13 cellular contexts compared by ENCODE assay signal in the genomic region with DNA sequence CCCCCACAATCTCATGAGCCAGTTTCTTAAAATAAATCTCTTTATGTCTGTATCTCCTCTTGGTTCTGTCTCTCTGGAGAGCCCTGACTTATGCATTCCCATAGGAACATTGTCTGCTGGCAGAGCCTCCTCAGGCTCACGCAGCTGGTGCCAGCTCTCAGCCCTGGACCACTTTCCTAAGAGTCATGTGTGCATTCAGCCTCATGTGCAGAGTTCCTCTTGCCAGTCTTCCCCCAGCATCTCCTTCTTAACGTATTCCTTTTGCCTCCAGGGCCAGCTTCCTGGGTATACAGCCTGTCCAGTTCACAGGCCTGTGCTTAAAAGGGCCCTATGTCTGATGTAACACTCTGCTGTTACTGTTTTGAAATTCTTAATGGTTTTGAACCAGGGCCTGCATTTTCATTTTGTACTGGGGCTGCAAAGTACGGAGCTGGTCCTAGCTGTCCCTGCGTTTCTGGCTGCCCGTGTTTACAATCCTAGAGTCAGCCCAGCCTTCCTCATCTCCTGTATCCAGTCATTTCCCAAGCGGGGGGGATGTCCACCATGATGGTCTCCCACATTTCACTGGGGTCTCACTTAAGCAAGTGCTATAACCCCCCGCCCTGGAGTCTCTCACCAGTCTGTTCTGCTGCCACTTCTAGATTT. TPM values are rescaled to one million over a fixed set of nuclear protein-coding genes. Genes with fewer than 3 reads are reported as not detected.
DNase-seq lines count a peak whose midpoint lies in the region; ATAC-seq, FAIRE-seq and TF ChIP-seq lines count a peak whose summit lies in the region.
"Had no signal": no experiment of that assay in that cellular context is flagged by ENCODE, and none has a peak within 500 bp of the region (broad histone marks: within the 10 kb centered on the region; RNA-seq: fewer than 3 reads in every experiment).

No MANE protein-coding gene starts in this region.

- H3K4me3 Mint-ChIP-seq in MCF 10A (ENCODE audit: unreplicated experiment) = no peak overlapping the region

- intact Hi-C loops in MCF 10A (cut with micrococcal nuclease) = no loop called here
- intact Hi-C loops in breast epithelium (cut with DNase I; ENCODE audit: low total_unique reads) = no loop called here
- intact Hi-C loops in GM12878 (cut with micrococcal nuclease; ENCODE audit: unreplicated experiment) = no loop called here

- CTCF ChIA-PET in MCF 10A (lab: Yijun Ruan, JAX) = interaction anchor here (0.7 kb wide), 1 partner anchor 528 kb away, joined by 3 read pairs; no protein-coding TSS in a partner anchor
- CTCF ChIA-PET in GM12878 (lab: Yijun Ruan, JAX) = interaction anchor here (1.0 to 2.2 kb wide), 3 partner anchors 18 to 46 kb away, joined by 3 to 7 read pairs (median 4); no protein-coding TSS in a partner anchor

- H3K9ac ChIP-seq in GM12878 (ENCODE audit: control insufficient read depth, insufficient read depth, low read length) = no peak overlapping the region

- no peak for FAIRE-seq in GM12878 (lab: Jason Lieb, UNC)
- FAIRE-seq: endometrium had no signal

- ATAC-seq in GM12878 (no peak), HG03280 (IDR thresholded peaks at IDR 0.05; ENCODE audit: unreplicated experiment) (no peak), HG03432 (IDR thresholded peaks at IDR 0.05; ENCODE audit: unreplicated experiment) (no peak)

- TF ChIP-seq EP300 in GM12878 (IDR thresholded peaks at IDR 0.05; ENCODE audit: borderline replicate concordance in 1 of 2, control insufficient read depth in 1 of 2, low read depth in 2 of 2, low read length in 2 of 2) = no peak

- RAD21 ChIA-PET in GM12878 (lab: Charles Lee; ENCODE audit: unreplicated experiment) = interaction anchor here (0.6 to 1.6 kb wide), 3 partner anchors 18 to 107 kb away, joined by 3 read pairs; no protein-coding TSS in a partner anchor

- H3K9me3 ChIP-seq in breast epithelium (no peaks in the 10 kb centered on the region), GM12878 (replicated peaks; ENCODE audit: control insufficient read depth, insufficient read depth, low read length) (no peaks in the 10 kb centered on the region), neutrophil (no peaks in the 10 kb centered on the region)
- H3K9me3 ChIP-seq: MG63 had no signal

- H4K20me1 ChIP-seq in GM12878 (ENCODE audit: control insufficient read depth, insufficient read depth) = peaks cover 3% of the 10 kb centered on the region; the same call in 1 of the 2 replicates

- H3K9me3 Mint-ChIP-seq in MCF 10A (ENCODE audit: unreplicated experiment) = no peaks in the 10 kb centered on the region

- in situ Hi-C loops in GM12878 (cut with MboI) = no loop called here

- POLR2A ChIA-PET in MCF 10A (lab: Yijun Ruan, JAX) = interaction anchor here (0.6 to 1.1 kb wide), 2 partner anchors 11 to 101 kb away, joined by 3 read pairs; no protein-coding TSS in a partner anchor
- POLR2A ChIA-PET in GM12878 (lab: Charles Lee) = interaction anchor here (1.1 to 1.6 kb wide), 3 partner anchors 11 to 46 kb away, joined by 3 to 6 read pairs (median 3); no protein-coding TSS in a partner anchor

- H3K27ac ChIP-seq in breast epithelium (no peak overlapping the region), GM12878 (ENCODE audit: control insufficient read depth, insufficient read depth) (peak overlapping the region; percentile 69; the same call in 1 of the 2 replicates), neutrophil (peak overlapping the region; percentile 61)

- DNase-seq in MCF 10A (ENCODE audit: unreplicated experiment) (no peak), breast epithelium (ENCODE audit: low spot score in 2 of 2) (no peak), GM12878 (ENCODE audit: low read depth, low spot score) (no peak), 8988T (no peak)
- no peak for DNase-seq in activated naive CD4-positive, alpha-beta T cell (lab: John Stamatoyannopoulos, UW)
- DNase-seq: activated effector memory CD4-positive, alpha-beta T cell treated with Interleukin-2 at 50 U/mL for 16 hours; caudate nucleus; DMS79 treated with DMSO at 0.1 percent for 48 hours; MG63 had no signal

- peak overlapping the region; percentile 31 for H3K27ac Mint-ChIP-seq in MCF 10A (ENCODE audit: low read depth, unreplicated experiment)

- 0 out of 2 replicates have a peak overlapping the region, but pooled peaks have one; percentile 67 for H3K4me2 ChIP-seq in GM12878 (ENCODE audit: control insufficient read depth, insufficient read depth)

- H3K27me3 ChIP-seq in breast epithelium = no peaks in the 10 kb centered on the region
- no peaks in the 10 kb centered on the region for H3K27me3 ChIP-seq in GM12878 (replicated peaks in 1 of 2; ENCODE audit: control insufficient read depth in 2 of 2, insufficient read depth in 2 of 2, low read length in 1 of 2)
- H3K27me3 ChIP-seq in neutrophil = no peaks in the 10 kb centered on the region
- H3K27me3 ChIP-seq: MG63 had no signal

- peaks cover 95% of the 10 kb centered on the region for H3K79me2 ChIP-seq in GM12878 (ENCODE audit: control insufficient read depth, insufficient read depth, low read length)

- H3K27me3 Mint-ChIP-seq in MCF 10A (ENCODE audit: insufficient read depth, unreplicated experiment) = no peaks in the 10 kb centered on the region

- H3K36me3 Mint-ChIP-seq in MCF 10A (ENCODE audit: insufficient read depth, unreplicated experiment) = no peaks in the 10 kb centered on the region

- H3K4me3 ChIP-seq in breast epithelium = no peak overlapping the region
- H3K4me3 ChIP-seq in GM12878 = no peak overlapping the region
- H3K4me3 ChIP-seq in neutrophil (ENCODE audit: low read depth in 1 of 2, low read length in 1 of 2) = no peak overlapping the region
- H3K4me3 ChIP-seq: MG63 had no signal

- WGBS in GM12878 (ENCODE audit: insufficient coverage, insufficient replicate concordance, low lambda C conversion rate, missing lambda C conversion rate) = 81% methylated on average over 7 of the region's 7 CpGs

- no peak overlapping the region for H2AFZ ChIP-seq in GM12878 (ENCODE audit: control insufficient read depth, low read depth, low read length)

- no peak for TF ChIP-seq CTCF in MCF 10A (IDR thresholded peaks at IDR 0.05; ENCODE audit: unreplicated experiment)
- no peak for TF ChIP-seq CTCF in breast epithelium (IDR thresholded peaks at IDR 0.05)
- TF ChIP-seq CTCF in GM12878 (IDR thresholded peaks at IDR 0.05 in 2 of 3, conservative IDR thresholded peaks at IDR 0.05 in 1 of 3; ENCODE audit: control insufficient read depth in 2 of 3, extremely low read depth in 1 of 3, insufficient read depth in 1 of 3, low read depth in 3 of 3, low read length in 3 of 3) = no peak
- TF ChIP-seq CTCF in neutrophil (IDR thresholded peaks at IDR 0.05) = no peak

- H3K4me1 ChIP-seq in breast epithelium = no peaks in the 10 kb centered on the region
- H3K4me1 ChIP-seq in GM12878 (ENCODE audit: control insufficient read depth, insufficient read depth, low read length) = peaks cover 84% of the 10 kb centered on the region
- H3K4me1 ChIP-seq in neutrophil (ENCODE audit: control insufficient read depth in 1 of 2, insufficient read depth in 1 of 2, low read depth in 1 of 2, low read length in 1 of 2) = peaks cover 56 to 82% of the 10 kb centered on the region in 2 experiments

- SMC1A ChIA-PET in GM12878 (lab: Charles Lee; ENCODE audit: uncharacterized antibody, unreplicated experiment) = interaction anchor here (1.6 to 1.9 kb wide), 3 partner anchors 21 to 45 kb away, joined by 3 to 11 read pairs (median 5); no protein-coding TSS in a partner anchor

- no peak for TF ChIP-seq POLR2A in breast epithelium (IDR thresholded peaks at IDR 0.05)
- no peak for TF ChIP-seq POLR2A in GM12878 (IDR thresholded peaks at IDR 0.05; ENCODE audit: low read depth, low read length)

- BruUV-seq in MCF 10A (replicated peaks; lab: Mats Ljungman, UMichigan) (no TSS peak), GM12878 (replicated peaks; lab: Mats Ljungman, UMichigan) (no TSS peak)

- no peak for TF ChIP-seq RAD21 in GM12878 (IDR thresholded peaks at IDR 0.05; ENCODE audit: insufficient read depth, low read depth, low read length)

- H3K36me3 ChIP-seq in breast epithelium = no peaks in the 10 kb centered on the region
- H3K36me3 ChIP-seq in GM12878 (ENCODE audit: control insufficient read depth in 2 of 2, insufficient read depth in 2 of 2, low read length in 1 of 2) = peaks cover 9 to 14% of the 10 kb centered on the region in 2 experiments; a peak in 3 of 4 replicates
- H3K36me3 ChIP-seq in neutrophil = no peaks in the 10 kb centered on the region

- H3K4me1 Mint-ChIP-seq in MCF 10A (ENCODE audit: insufficient read depth, unreplicated experiment) = peaks cover 15% of the 10 kb centered on the region

TF ChIP-seq in GM12878, 131 proteins besides CTCF, POLR2A, EP300 and RAD21 (continues in another document):
- TF ChIP-seq ZNF622 (IDR thresholded peaks at IDR 0.05) (no peak), ZNF274 (IDR thresholded peaks at IDR 0.05; ENCODE audit: insufficient read depth, insufficient read length) (no peak), ETV6 (conservative IDR thresholded peaks at IDR 0.05 in 1 of 2, IDR thresholded peaks at IDR 0.05 in 1 of 2; ENCODE audit: borderline replicate concordance in 1 of 2, low read depth in 1 of 2) (no peak), CBX3 (IDR thresholded peaks at IDR 0.05; ENCODE audit: borderline replicate concordance, low read depth) (no peak), STAT1 (conservative IDR thresholded peaks at IDR 0.05) (no peak), NR2F1 (conservative IDR thresholded peaks at IDR 0.05) (no peak), JUNB (IDR thresholded peaks at IDR 0.05) (no peak), ATF7 (IDR thresholded peaks at IDR 0.05; ENCODE audit: low read depth) (no peak), RCOR1 (conservative IDR thresholded peaks at IDR 0.05; ENCODE audit: low read depth, low read length) (no peak), SUPT20H (IDR thresholded peaks at IDR 0.05; ENCODE audit: borderline replicate concordance, control insufficient read depth, low read depth, low read length) (no peak)

RNA-seq across cellular contexts. Expression of a gene that starts 18.1 kb away (rescaled TPM):
- total RNA-seq in MCF 10A (2022) (3.1 TPM in 2 replicates), breast epithelium (1 to 10 TPM; 3.3 to 5.3 (median 3.8) TPM), GM12878 (2014; rRNA removed) (17.0 and 18.6 TPM in 2 replicates), GM12878 (2014; rRNA removed; fragmentation: Illumina TruSeq; extraction: Trizol) (20.3 and 20.4 TPM in 2 replicates), GM12878 (2021) (58.4 and 61.6 TPM in 2 replicates)
- 51.1 and 53.7 TPM in 2 replicates for total RNA-seq in GM12878 (2013; cell fraction: nucleolus; rRNA removed)
- 12.2 TPM for polyA plus RNA-seq in GM12878 (2011; ENCODE audit: low read depth)
- polyA plus RNA-seq in GM12878 (2011; rRNA removed) (11.0 and 12.7 TPM in 2 replicates), GM12878 (2014; fragmentation: Illumina TruSeq; extraction: Trizol) (22.7 and 27.0 TPM in 2 replicates), GM12878 (2014; fragmentation: Nextera tagmentation; extraction: Ambion mirVana) (1 to 10 TPM; 5.9 to 6.1 TPM), GM12878 (2014; rRNA removed) (19.6 and 20.7 TPM in 2 replicates), GM12878 (2016; fragmentation: Nextera tagmentation; extraction: Ambion mirVana) (1 to 10 TPM; 4.9 to 9.5 TPM)
- 16.9 and 17.7 TPM in 2 replicates for polyA plus RNA-seq in GM12878 (2011; cell fraction: cytosol; rRNA removed)
- 24.0 and 29.2 TPM in 2 replicates for polyA plus RNA-seq in GM12878 (2011; cell fraction: nucleus; rRNA removed)
- polyA plus RNA-seq in GM12878 (2012) = 19.6 TPM in 2 replicates
- polyA minus RNA-seq in GM12878 (2011; rRNA and poly(A)+ RNA removed) = 42.2 and 53.6 TPM in 2 replicates
- polyA minus RNA-seq in GM12878 (2011; cell fraction: cytosol; rRNA and poly(A)+ RNA removed) = 28.3 and 29.6 TPM in 2 replicates
- polyA minus RNA-seq in GM12878 (2011; cell fraction: nucleus; rRNA and poly(A)+ RNA removed) = 13.7 and 27.7 TPM in 2 replicates

Comparison
In these comparisons a context has a peak if more than half of its experiments do, and no peak if none do; other contexts are left out.
1. H3K27ac ChIP-seq: peak in GM12878 (single experiment) and neutrophil (single experiment); none in breast epithelium (0 of 2).